In the genomic region with DNA sequence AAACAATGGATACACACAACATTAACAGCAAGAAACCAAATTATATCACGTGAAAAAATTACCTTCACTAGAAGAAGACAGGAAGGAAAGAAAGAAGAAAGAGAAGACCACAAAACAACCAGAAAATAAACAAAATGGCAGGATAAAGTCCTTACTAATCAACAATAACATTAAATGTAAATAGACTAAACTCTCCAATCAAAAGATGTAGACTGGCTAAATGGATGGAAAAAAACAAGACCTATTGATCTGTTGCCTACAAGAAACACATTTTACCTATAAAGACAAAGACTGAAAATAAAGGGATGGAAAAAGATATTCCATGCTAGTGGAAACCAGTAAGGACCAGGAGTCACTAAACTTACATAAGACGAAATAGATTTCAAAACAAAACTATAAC, we compare ENCODE assay signal across 36 cellular contexts.
"Had no signal": no experiment of that assay in that cellular context is flagged by ENCODE, and none has a peak within 500 bp of the region (broad histone marks: within the 10 kb centered on the region; RNA-seq: fewer than 3 reads in every experiment).

No MANE protein-coding gene starts in this region.

- H3K36me3 ChIP-seq: MG63 had no signal

- H3K4me3 ChIP-seq: MG63 had no signal

- H3K27me3 ChIP-seq: MG63 had no signal

- DNase-seq: Karpas-422, Kasumi-1, MG63, MM.1S, MV-4-11, NCI-H1048, NCI-H1092, NCI-H1092 treated with DMSO at 0.1 percent for 48 hours, NCI-H1105, NCI-H1105 treated with DMSO at 0.1 percent for 48 hours, NCI-H1417, NCI-H1417 treated with DMSO at 0.1 percent for 48 hours, NCI-H1436, NCI-H1436 treated with DMSO at 0.1 percent for 48 hours, NCI-H146, NCI-H1694, NCI-H1694 treated with DMSO at 0.1 percent for 48 hours, NCI-H187, NCI-H187 treated with DMSO at 0.1 percent for 48 hours, NCI-H1930, NCI-H2029, NCI-H2029 treated with DMSO at 0.1 percent for 48 hours, NCI-H2081, NCI-H2081 treated with DMSO at 0.1 percent for 48 hours, NCI-H2107, NCI-H2171, NCI-H2171 treated with DMSO at 0.1 percent for 48 hours, NCI-H2227 treated with DMSO at 0.1 percent for 48 hours, NCI-H226, NCI-H345, NCI-H446, NCI-H446 treated with DMSO at 0.1 percent for 48 hours, NCI-H510A, NCI-H510A treated with DMSO at 0.1 percent for 48 hours, NCI-H524, NCI-H524 treated with DMSO at 0.1 percent for 48 hours had no signal
